Comparison of ENCODE assay signal across 8 cellular contexts in the genomic region with DNA sequence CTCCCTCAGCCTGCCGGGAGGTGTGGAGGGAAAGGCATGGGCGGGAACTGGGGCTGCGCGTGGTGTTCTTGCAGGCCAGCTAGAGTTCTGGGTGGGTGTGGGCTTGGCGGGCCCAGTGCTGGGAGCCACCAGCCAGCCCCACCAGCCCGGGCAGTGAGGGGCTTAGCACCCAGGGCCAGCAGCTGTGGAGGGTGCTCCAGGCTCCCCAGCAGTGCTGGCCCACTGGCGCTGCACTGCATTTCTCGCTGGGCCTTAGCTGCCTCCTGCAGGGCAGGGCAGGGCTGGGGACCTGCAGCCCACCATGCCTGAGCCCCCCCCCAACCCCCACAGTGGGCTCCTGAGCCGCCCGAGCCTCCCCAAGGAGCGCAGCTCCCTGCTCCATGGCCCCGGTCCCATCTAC.
"Had no signal": no experiment of that assay in that cellular context is flagged by ENCODE, and none has a peak within 500 bp of the region (broad histone marks: within the 10 kb centered on the region; RNA-seq: fewer than 3 reads in every experiment).

No MANE protein-coding gene starts in this region.

- H3K27me3 Mint-ChIP-seq: IgD-negative memory B cell had no signal

- H3K4me3 Mint-ChIP-seq: IgD-negative memory B cell had no signal

- H3K36me3 Mint-ChIP-seq: IgD-negative memory B cell had no signal

- H3K4me1 Mint-ChIP-seq: IgD-negative memory B cell had no signal

- DNase-seq: IMR-90, KBM-7, KG1 had no signal

- H3K27ac ChIP-seq: HL-60, KMS-11 had no signal

- H3K27ac Mint-ChIP-seq: IgD-negative memory B cell had no signal

- H3K4me3 ChIP-seq: K562 had no signal

- H3K4me2 ChIP-seq: KMS-11 had no signal

- H3K9ac ChIP-seq: KMS-11 had no signal

- ATAC-seq: HepG2, K562 had no signal
